In genomic region chr22:39287076-39287743, GRCh38 we compare ENCODE assay signal across 11 cellular contexts. TPM values are rescaled to one million over a fixed set of nuclear protein-coding genes. Genes with fewer than 3 reads are reported as not detected.
DNase-seq lines count a peak whose midpoint lies in the region; ATAC-seq, FAIRE-seq and TF ChIP-seq lines count a peak whose summit lies in the region.
"Had no signal": no experiment of that assay in that cellular context is flagged by ENCODE, and none has a peak within 500 bp of the region (broad histone marks: within the 10 kb centered on the region; RNA-seq: fewer than 3 reads in every experiment).

No MANE protein-coding gene starts in this region.

- no peak for TF ChIP-seq CTCF in left ventricle myocardium inferior (IDR thresholded peaks at IDR 0.05; ENCODE audit: borderline replicate concordance)
- TF ChIP-seq CTCF in RWPE2 (IDR thresholded peaks at IDR 0.05; ENCODE audit: poor library complexity, severe bottlenecking) = no peak
- no peak for TF ChIP-seq CTCF in kidney (IDR thresholded peaks at IDR 0.05; ENCODE audit: borderline replicate concordance, extremely low read depth, insufficient read depth)
- TF ChIP-seq CTCF in upper lobe of left lung (IDR thresholded peaks at IDR 0.05) = no peak

- DNase-seq in left ventricle myocardium inferior (no peak), left cardiac atrium (no peak), RWPE2 (ENCODE audit: low spot score) (no peak), kidney (no peak), upper lobe of left lung (peak in 1 of 2 donors; percentile 47)
- DNase-seq in CD4-positive, alpha-beta memory T cell = no peak
- DNase-seq: NCI-H1694 treated with DMSO at 0.1 percent for 48 hours; stimulated activated CD4-positive, alpha-beta T cell treated with anti-CD3 and anti-CD28 coated beads, Interleukin-12 subunit alpha, Interleukin-12 subunit beta, amount 100 ng/mL, for 4 hours; stimulated activated naive CD4-positive, alpha-beta T cell treated with Interleukin-2 at 50 U/mL for 16 hours had no signal

- no peaks in the 10 kb centered on the region for H3K27me3 ChIP-seq in left ventricle myocardium inferior (ENCODE audit: low read depth)
- H3K27me3 ChIP-seq in RWPE2 (ENCODE audit: insufficient read depth, poor library complexity, severe bottlenecking) = no peaks in the 10 kb centered on the region
- H3K27me3 ChIP-seq in upper lobe of left lung = no peaks in the 10 kb centered on the region
- H3K27me3 ChIP-seq in CD4-positive, alpha-beta memory T cell (ENCODE audit: insufficient read depth, low read length) = no peaks in the 10 kb centered on the region

- CTCF ChIA-PET in CD4-positive, alpha-beta memory T cell (lab: Charles Lee; ENCODE audit: partially characterized antibody) = no interaction called here

- H3K4me3 ChIP-seq in left ventricle myocardium inferior (no peak overlapping the region), RWPE2 (ENCODE audit: severe bottlenecking) (no peak overlapping the region), kidney (ENCODE audit: low read length in 2 of 2) (no peak overlapping the region), upper lobe of left lung (no peak overlapping the region)
- no peak overlapping the region for H3K4me3 ChIP-seq in CD4-positive, alpha-beta memory T cell (ENCODE audit: low read length in 2 of 2)

- H3K4me3 Mint-ChIP-seq in CD4-positive, alpha-beta memory T cell = no peak overlapping the region

- peaks cover 0 to 14% (median 9%) of the 10 kb centered on the region in 8 donors for H3K9me3 Mint-ChIP-seq in CD4-positive, alpha-beta memory T cell

- 46 to 51% methylated on average over 8 of the region's 8 CpGs for WGBS in upper lobe of left lung, 2 donors

- H3K9ac ChIP-seq in kidney (ENCODE audit: low read length in 2 of 2) = peak overlapping the region in 1 of 2 donors; percentile 51

- intact Hi-C loops in left ventricle myocardium inferior (cut with micrococcal nuclease) (no loop called here), left cardiac atrium (cut with DNase I) (no loop called here), kidney (cut with DNase I) (no loop called here)
- intact Hi-C loops in CD4-positive, alpha-beta memory T cell (cut with micrococcal nuclease) = no loop called here

- H3K36me3 Mint-ChIP-seq in CD4-positive, alpha-beta memory T cell = no peaks in the 10 kb centered on the region

- ATAC-seq in left cardiac atrium (no peak), RWPE2 (ENCODE audit: low read depth) (no peak), upper lobe of left lung (ENCODE audit: low FRiP score in 2 of 2) (peak in 1 of 2 donors; percentile 55), GM21576 (IDR thresholded peaks at IDR 0.05; ENCODE audit: unreplicated experiment) (no peak), GM19395 (IDR thresholded peaks at IDR 0.05; ENCODE audit: unreplicated experiment) (no peak)

- H3K9me3 ChIP-seq in left ventricle myocardium inferior (replicated peaks) (peaks cover 12% of the 10 kb centered on the region), RWPE2 (ENCODE audit: severe bottlenecking) (no peaks in the 10 kb centered on the region), kidney (ENCODE audit: control insufficient read depth in 1 of 2, low read length in 2 of 2) (peaks cover 0 to 6% of the 10 kb centered on the region in 2 donors), upper lobe of left lung (peaks cover 0 to 10% (median 4%) of the 10 kb centered on the region in 4 donors)
- peaks cover 0 to 5% of the 10 kb centered on the region in 2 donors for H3K9me3 ChIP-seq in CD4-positive, alpha-beta memory T cell (ENCODE audit: control insufficient read depth in 1 of 2, low read length in 2 of 2)

- peaks cover 46% of the 10 kb centered on the region for H3K4me1 ChIP-seq in left ventricle myocardium inferior
- peaks cover 41% of the 10 kb centered on the region for H3K4me1 ChIP-seq in RWPE2 (ENCODE audit: insufficient read depth, poor library complexity, severe bottlenecking)
- peaks cover 54 to 67% of the 10 kb centered on the region in 2 donors for H3K4me1 ChIP-seq in kidney (ENCODE audit: control insufficient read depth in 1 of 2, insufficient read depth in 1 of 2, low read depth in 1 of 2, low read length in 2 of 2)
- peaks cover 32 to 38% (median 32%) of the 10 kb centered on the region in 4 donors for H3K4me1 ChIP-seq in upper lobe of left lung
- H3K4me1 ChIP-seq in CD4-positive, alpha-beta memory T cell (ENCODE audit: insufficient read depth, low read length) = no peaks in the 10 kb centered on the region

- no peak for TF ChIP-seq EP300 in upper lobe of left lung (IDR thresholded peaks at IDR 0.05)

- H3K4me1 Mint-ChIP-seq in CD4-positive, alpha-beta memory T cell = peaks cover 0 to 2% (median 0%) of the 10 kb centered on the region in 4 donors

- H3K27ac ChIP-seq in left ventricle myocardium inferior (replicated peaks) (peak overlapping the region; percentile 47), RWPE2 (ENCODE audit: poor library complexity, severe bottlenecking) (peak overlapping the region; percentile 7), kidney (ENCODE audit: low read depth in 2 of 2, low read length in 2 of 2) (peak overlapping the region; percentile 43 to 72), upper lobe of left lung (peak overlapping the region in 3 of 4 donors; percentile 46 to 62 (median 53))
- H3K27ac ChIP-seq in CD4-positive, alpha-beta memory T cell (ENCODE audit: low read depth, low read length) = no peak overlapping the region

- H3K36me3 ChIP-seq in left ventricle myocardium inferior = no peaks in the 10 kb centered on the region
- no peaks in the 10 kb centered on the region for H3K36me3 ChIP-seq in RWPE2 (ENCODE audit: low read depth)
- H3K36me3 ChIP-seq in kidney (ENCODE audit: control insufficient read depth in 1 of 2, insufficient read depth in 2 of 2, low read length in 2 of 2) = no peaks in the 10 kb centered on the region
- H3K36me3 ChIP-seq in upper lobe of left lung = no peaks in the 10 kb centered on the region
- H3K36me3 ChIP-seq in CD4-positive, alpha-beta memory T cell (ENCODE audit: insufficient read depth, low read length) = no peaks in the 10 kb centered on the region

- TF ChIP-seq POLR2A in upper lobe of left lung (IDR thresholded peaks at IDR 0.05) = peak in 1 of 4 donors; percentile 39

- H3K27me3 Mint-ChIP-seq in CD4-positive, alpha-beta memory T cell = peaks cover 0 to 1% of the 10 kb centered on the region in 2 donors

- POLR2A ChIA-PET in CD4-positive, alpha-beta memory T cell (lab: Charles Lee; ENCODE audit: partially characterized antibody) = no interaction called here

- H3K27ac Mint-ChIP-seq in CD4-positive, alpha-beta memory T cell = no peak overlapping the region

- FAIRE-seq in kidney (lab: Jason Lieb, UNC) = no peak

RNA-seq across cellular contexts. Expression of gene RPL3, which starts 32.2 kb away (rescaled TPM):
- 325 TPM for total RNA-seq in left ventricle myocardium inferior
- total RNA-seq in left cardiac atrium = 1,000 to 10,000 TPM in 1 of 2 donors, 100 to 1,000 TPM in 1; 796 to 1,078 TPM
- 1,862 TPM for total RNA-seq in kidney
- 2,443 TPM for polyA plus RNA-seq in kidney (ENCODE audit: insufficient read depth, low read depth, low replicate concordance)
- total RNA-seq in upper lobe of left lung = 1,000 to 10,000 TPM; 1,194 to 1,833 (median 1,624) TPM
- 1,000 to 10,000 TPM; 3,492 to 3,635 TPM for total RNA-seq in CD4-positive, alpha-beta memory T cell
- 1,000 to 10,000 TPM; 3,292 to 4,075 TPM for polyA plus RNA-seq in CD4-positive, alpha-beta memory T cell

RNA-seq across cellular contexts. Expression of gene PDGFB, which starts 42.4 kb away (rescaled TPM):
- total RNA-seq in left ventricle myocardium inferior (17.2 TPM), left cardiac atrium (10 to 100 TPM; 17.5 to 51.2 TPM), kidney (14.2 TPM), upper lobe of left lung (10 to 100 TPM; 15.4 to 41.7 (median 24.1) TPM)
- polyA plus RNA-seq in kidney (ENCODE audit: insufficient read depth, low read depth, low replicate concordance) = 10.4 TPM
- total RNA-seq in CD4-positive, alpha-beta memory T cell = 10 to 100 TPM; 15.7 to 16.9 TPM
- 10 to 100 TPM in 1 of 2 donors, 1 to 10 TPM in 1; 6.8 to 11.4 TPM for polyA plus RNA-seq in CD4-positive, alpha-beta memory T cell
